Comparison of ENCODE assay signal across 21 cellular contexts in the genomic region with DNA sequence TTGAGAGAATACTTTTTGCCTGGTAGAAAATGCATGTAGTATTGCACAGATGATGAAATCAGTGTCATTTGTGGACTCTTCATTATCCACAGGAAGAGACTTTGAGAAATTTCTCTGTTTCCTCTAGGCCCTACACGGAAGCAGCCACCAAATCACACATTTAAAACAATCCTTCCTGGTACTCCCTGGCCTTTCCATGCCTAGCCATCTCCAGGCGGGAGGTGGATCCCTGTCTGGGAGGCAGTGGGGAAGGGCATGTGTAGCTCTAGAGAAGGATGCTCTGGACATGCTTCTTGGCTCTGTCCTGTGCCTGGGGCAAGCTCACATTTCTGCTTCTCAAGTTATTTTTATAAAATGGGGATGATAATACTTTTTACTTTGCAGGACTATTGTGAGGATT.
"Had no signal": no experiment of that assay in that cellular context is flagged by ENCODE, and none has a peak within 500 bp of the region (broad histone marks: within the 10 kb centered on the region; RNA-seq: fewer than 3 reads in every experiment).

No MANE protein-coding gene starts in this region.

- H3K27ac ChIP-seq: dorsolateral prefrontal cortex, neural progenitor cell, prostate gland, sigmoid colon, spleen, testis, tibial nerve, upper lobe of left lung had no signal

- H3K9ac ChIP-seq: neural progenitor cell had no signal

- H3K4me2 ChIP-seq: neural progenitor cell had no signal

- H3K4me1 ChIP-seq: neural progenitor cell, prostate gland, sigmoid colon, spleen, testis, upper lobe of left lung had no signal

- H3K4me3 ChIP-seq: dorsolateral prefrontal cortex, neural progenitor cell, prostate gland, sigmoid colon, spleen, testis, tibial nerve, upper lobe of left lung had no signal

- ATAC-seq: left lobe of liver; naive thymus-derived CD8-positive, alpha-beta T cell; right cardiac atrium; stimulated activated memory B cell treated with anti-CD40 and anti-IgM and Interleukin-4, amounts not matched to agents 10 μg/mL and 1 μg/mL and 100 μg/mL, for 72 hours; stimulated activated naive CD8-positive, alpha-beta T cell treated with anti-CD3 and anti-CD28 coated beads, Interleukin-15, Interleukin-2, amounts not matched to agents 100 U/mL and 50 U/mL, for 24 hours had no signal

- H3K9me3 ChIP-seq: prostate gland, sigmoid colon, spleen, testis, tibial nerve, upper lobe of left lung had no signal

- DNase-seq: cerebellar nuclear complex; cortex of kidney; dorsolateral prefrontal cortex; effector CD4-positive, alpha-beta T cell; hypothalamus; mesendoderm; midbrain; naive thymus-derived CD8-positive, alpha-beta T cell; right cardiac atrium; sigmoid colon; spleen; stimulated activated CD4-positive, alpha-beta T cell treated with anti-CD3 and anti-CD28 coated beads, Interleukin-4, amount 100 ng/mL, for 4 hours; stimulated activated naive CD8-positive, alpha-beta T cell treated with anti-CD3 and anti-CD28 coated beads, Interleukin-15, Interleukin-2, amounts not matched to agents 100 U/mL and 50 U/mL, for 24 hours; substantia nigra; testis; upper lobe of left lung had no signal

- H3K27me3 ChIP-seq: neural progenitor cell, sigmoid colon, spleen, testis, tibial nerve, upper lobe of left lung had no signal

- H2AFZ ChIP-seq: neural progenitor cell had no signal

- H3K36me3 ChIP-seq: neural progenitor cell, prostate gland, sigmoid colon, spleen, tibial nerve, upper lobe of left lung had no signal
